ENCODE assay signal across 10 cellular contexts in genomic region chr3:160562952-160563351, GRCh38. TPM values are rescaled to one million over a fixed set of nuclear protein-coding genes. Genes with fewer than 3 reads are reported as not detected.
DNase-seq lines count a peak whose midpoint lies in the region; ATAC-seq and TF ChIP-seq lines count a peak whose summit lies in the region.
"Had no signal": no experiment of that assay in that cellular context is flagged by ENCODE, and none has a peak within 500 bp of the region (broad histone marks: within the 10 kb centered on the region; RNA-seq: fewer than 3 reads in every experiment).

No MANE protein-coding gene starts in this region.

- WGBS in endodermal cell (ENCODE audit: insufficient coverage in 1 of 2, insufficient read length in 1 of 2), 2 experiments, result 96% methylated on average over 3 of the region's 3 CpGs; no CpG with 5 or more reads in 1 of the 2 experiments

- H3K79me2 ChIP-seq in OCI-LY3 (ENCODE audit: low read length), result peaks cover 77% of the 10 kb centered on the region

- H3K36me3 Mint-ChIP-seq in endodermal cell (ENCODE audit: low read depth) (peaks cover 13% of the 10 kb centered on the region), progenitor cell of endocrine pancreas (ENCODE audit: insufficient read depth) (peaks cover 8% of the 10 kb centered on the region)

- peaks cover 32% of the 10 kb centered on the region for H3K4me1 ChIP-seq in OCI-LY3 (ENCODE audit: low read length)
- H3K4me1 ChIP-seq in endodermal cell (ENCODE audit: control insufficient read depth, insufficient read depth, low read length), result no peaks in the 10 kb centered on the region
- H3K4me1 ChIP-seq in effector memory CD4-positive, alpha-beta T cell (ENCODE audit: control insufficient read depth, insufficient read depth, low read length, poor library complexity, severe bottlenecking), result peaks cover 29% of the 10 kb centered on the region

- H3K4me1 Mint-ChIP-seq in endodermal cell, result peaks cover 35% of the 10 kb centered on the region
- peaks cover 35% of the 10 kb centered on the region for H3K4me1 Mint-ChIP-seq in progenitor cell of endocrine pancreas (ENCODE audit: low read depth)

- H3K27ac ChIP-seq in OCI-LY3 (ENCODE audit: low read length), result no peak overlapping the region
- no peak overlapping the region for H3K27ac ChIP-seq in endodermal cell (ENCODE audit: low read depth, low read length)
- H3K27ac ChIP-seq in effector memory CD4-positive, alpha-beta T cell (ENCODE audit: insufficient read depth, low read length, poor library complexity, severe bottlenecking), result no peak overlapping the region

- TF ChIP-seq CTCF in GM06990 (IDR thresholded peaks at IDR 0.05; ENCODE audit: insufficient read depth, low read length, poor library complexity, severe bottlenecking) (no peak), OCI-LY3 (IDR thresholded peaks at IDR 0.05; ENCODE audit: low read depth, low read length) (no peak), endodermal cell (conservative IDR thresholded peaks at IDR 0.05) (no peak), progenitor cell of endocrine pancreas (IDR thresholded peaks at IDR 0.05; ENCODE audit: unreplicated experiment) (no peak)

- peak overlapping the region; percentile 89 for H3K4me3 ChIP-seq in GM06990 (replicated peaks; ENCODE audit: low read depth, low read length)
- H3K4me3 ChIP-seq in OCI-LY3 (ENCODE audit: low read length), result no peak overlapping the region
- H3K4me3 ChIP-seq in endodermal cell (ENCODE audit: low read length), result peak overlapping the region; percentile 85
- no peak overlapping the region for H3K4me3 ChIP-seq in effector memory CD4-positive, alpha-beta T cell (ENCODE audit: insufficient read depth, low read depth, low read length, poor library complexity, severe bottlenecking)

- no peak overlapping the region for H2AFZ ChIP-seq in OCI-LY3 (ENCODE audit: low read depth, low read length)

- no peak for ATAC-seq in GM19397 (IDR thresholded peaks at IDR 0.05; ENCODE audit: unreplicated experiment)

- H3K9ac ChIP-seq in OCI-LY3 (ENCODE audit: low read length) (no peak overlapping the region), endodermal cell (ENCODE audit: extremely low read depth, low read length, poor library complexity, severe bottlenecking) (no peak overlapping the region)

- H4K20me1 ChIP-seq in OCI-LY3 (ENCODE audit: insufficient read depth, low read length), result peaks cover 54% of the 10 kb centered on the region

- H3K9me3 ChIP-seq in OCI-LY3 (ENCODE audit: insufficient read depth, low read length), result no peaks in the 10 kb centered on the region
- H3K9me3 ChIP-seq in endodermal cell (ENCODE audit: control insufficient read depth, low read length), result peaks cover 6% of the 10 kb centered on the region
- no peaks in the 10 kb centered on the region for H3K9me3 ChIP-seq in effector memory CD4-positive, alpha-beta T cell (ENCODE audit: control insufficient read depth, low read length)

- peaks cover 1% of the 10 kb centered on the region for H3K9me3 Mint-ChIP-seq in endodermal cell
- peaks cover 5% of the 10 kb centered on the region for H3K9me3 Mint-ChIP-seq in progenitor cell of endocrine pancreas (ENCODE audit: low read depth)

- H3K36me3 ChIP-seq in GM06990 (ENCODE audit: control insufficient read depth, insufficient read depth, low read length) (no peaks in the 10 kb centered on the region; the same call in 1 of the 2 replicates), OCI-LY3 (replicated peaks; ENCODE audit: low read depth, low read length) (peaks cover 11% of the 10 kb centered on the region), endodermal cell (ENCODE audit: control insufficient read depth, insufficient read depth, low read length) (peaks cover 22% of the 10 kb centered on the region)
- H3K36me3 ChIP-seq in effector memory CD4-positive, alpha-beta T cell (ENCODE audit: control insufficient read depth, insufficient read depth, low read length), result no peaks in the 10 kb centered on the region

- H3K27me3 ChIP-seq in GM06990 (replicated peaks; ENCODE audit: control insufficient read depth, insufficient read depth, low read length) (no peaks in the 10 kb centered on the region), OCI-LY3 (ENCODE audit: low read depth, low read length) (no peaks in the 10 kb centered on the region), endodermal cell (ENCODE audit: control insufficient read depth, insufficient read depth, low read length, poor library complexity, severe bottlenecking) (no peaks in the 10 kb centered on the region)
- H3K27me3 ChIP-seq in effector memory CD4-positive, alpha-beta T cell (replicated peaks; ENCODE audit: control insufficient read depth, insufficient read depth, low read length, poor library complexity, severe bottlenecking), result no peaks in the 10 kb centered on the region

- peak overlapping the region; percentile 88 for H3K4me2 ChIP-seq in OCI-LY3 (ENCODE audit: low read length)

- H3K27me3 Mint-ChIP-seq in endodermal cell (ENCODE audit: insufficient read depth) (peaks cover 4% of the 10 kb centered on the region), progenitor cell of endocrine pancreas (no peaks in the 10 kb centered on the region)

- no peak overlapping the region for H3K27ac Mint-ChIP-seq in endodermal cell
- H3K27ac Mint-ChIP-seq in progenitor cell of endocrine pancreas, result peak overlapping the region; percentile 39

- peak overlapping the region; percentile 93 for H3K4me3 Mint-ChIP-seq in endodermal cell
- H3K4me3 Mint-ChIP-seq in progenitor cell of endocrine pancreas (ENCODE audit: low read depth), result peak overlapping the region; percentile 65

- DNase-seq in GM06990 (ENCODE audit: extremely low read depth, insufficient read length) (no peak), endodermal cell (no peak), progenitor cell of endocrine pancreas (ENCODE audit: low spot score, unreplicated experiment) (no peak), GM19238 (ENCODE audit: insufficient read length, low spot score) (no peak)
- DNase-seq in effector memory CD4-positive, alpha-beta T cell, result no peak
- DNase-seq: hypothalamus, NCI-H345, T-helper 9 cell had no signal

RNA-seq across cellular contexts. Expression of gene KPNA4, which starts 2.4 kb away (rescaled TPM):
- total RNA-seq in endodermal cell (10 to 100 TPM; 65.2 to 73.0 TPM), progenitor cell of endocrine pancreas (56.5 and 59.1 TPM in 2 replicates)
- 33.9 TPM for polyA plus RNA-seq in endodermal cell (2013, experiment 1 of 2)
- polyA plus RNA-seq in endodermal cell (2013, experiment 2 of 2), result 32.1 TPM

Comparison
In these comparisons a context has a peak if more than half of its experiments do, and no peak if none do; other contexts are left out.
1. H3K4me3 ChIP-seq: peak in GM06990 (single experiment) and endodermal cell (single experiment); none in OCI-LY3 (single experiment) and effector memory CD4-positive, alpha-beta T cell (single experiment).